ENCODE assay signal across 19 cellular contexts in the genomic region with DNA sequence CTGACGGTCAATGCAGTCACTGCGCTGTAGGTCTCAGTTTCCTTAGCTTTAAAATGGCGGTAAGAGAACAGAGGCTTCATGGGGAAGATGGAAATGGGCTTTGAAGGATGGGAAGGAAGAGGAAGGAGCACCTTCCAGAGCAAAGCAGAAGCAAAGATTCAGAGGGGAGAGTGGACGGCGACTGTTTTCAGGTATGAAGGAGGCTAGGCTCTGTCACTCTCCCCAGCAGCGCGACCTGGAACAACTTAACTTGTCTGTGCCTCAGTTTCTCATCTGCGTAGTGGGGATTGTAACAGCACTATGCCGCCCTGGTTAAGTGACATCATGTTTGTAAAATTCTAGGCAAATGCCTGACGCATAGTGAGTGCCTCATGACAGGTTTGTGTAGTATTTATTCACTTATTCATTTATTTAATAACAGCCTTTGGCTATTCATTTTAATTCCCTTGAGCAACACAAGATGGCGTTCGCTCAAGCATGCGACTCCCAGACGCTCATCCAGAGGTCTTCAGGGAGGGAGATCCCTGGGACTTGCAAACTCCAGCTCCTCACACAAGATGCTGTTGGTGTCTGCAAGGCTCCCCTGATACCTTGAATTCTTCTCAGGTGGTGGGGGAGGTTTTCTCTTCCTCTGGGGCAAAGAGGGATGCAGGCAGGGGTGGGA.
A peak's percentile ranks its signal among the peaks of the same experiment; 100 is the strongest.
DNase-seq lines count a peak whose midpoint lies in the region; ATAC-seq and TF ChIP-seq lines count a peak whose summit lies in the region.
"Had no signal": no experiment of that assay in that cellular context is flagged by ENCODE, and none has a peak within 500 bp of the region (broad histone marks: within the 10 kb centered on the region; RNA-seq: fewer than 3 reads in every experiment).

No MANE protein-coding gene starts in this region.

- H3K36me3 ChIP-seq in left ventricle myocardium inferior (no peaks in the 10 kb centered on the region), PC-9 (ENCODE audit: low read depth) (no peaks in the 10 kb centered on the region)
- H3K36me3 ChIP-seq: BLaER1 treated with 17β-estradiol and CSF1 and Interleukin-3, amounts not matched to agents 10 nM and 100 nM; gastrocnemius medialis had no signal

- POLR2A ChIA-PET in PC-9 (lab: Charles Lee; ENCODE audit: unreplicated experiment) = no interaction called here
- POLR2A ChIA-PET in activated CD8-positive, alpha-beta T cell treated with anti-CD3 and anti-CD28 coated beads for 36 hours (lab: Charles Lee) = no interaction called here

- peaks cover 10% of the 10 kb centered on the region; the same call in 1 of the 2 replicates for H3F3A ChIP-seq in PC-9 (ENCODE audit: insufficient read depth, low read depth)

- no TSS peak for BruUV-seq in PC-9 (replicated peaks; lab: Mats Ljungman, UMichigan)

- TF ChIP-seq CTCF in left ventricle myocardium inferior (IDR thresholded peaks at IDR 0.05; ENCODE audit: borderline replicate concordance) = no peak
- TF ChIP-seq CTCF in PC-9 (conservative IDR thresholded peaks at IDR 0.05) = peak; percentile 58
- TF ChIP-seq CTCF in foreskin fibroblast (IDR thresholded peaks at IDR 0.05; ENCODE audit: low read depth, low read length) = peak; percentile 35
- TF ChIP-seq CTCF in activated CD8-positive, alpha-beta T cell treated with anti-CD3 and anti-CD28 coated beads for 36 hours (IDR thresholded peaks at IDR 0.05) = no peak

- no peaks in the 10 kb centered on the region for H3K4me1 Mint-ChIP-seq in activated CD8-positive, alpha-beta T cell treated with anti-CD3 and anti-CD28 coated beads for 36 hours (ENCODE audit: low read depth)
- H3K4me1 Mint-ChIP-seq in stimulated activated memory B cell treated with anti-CD40 and anti-IgM and Interleukin-4, amounts not matched to agents 10 μg/mL and 1 μg/mL and 100 μg/mL, for 72 hours = no peaks in the 10 kb centered on the region
- H3K4me1 Mint-ChIP-seq: activated CD4-positive, alpha-beta memory T cell treated with anti-CD3 and anti-CD28 coated beads, Interleukin-2, amount 10 ng/mL, durations not matched to agents 7 days and 5 days; stimulated activated effector memory CD8-positive, alpha-beta T cell treated with anti-CD3 and anti-CD28 coated beads, Interleukin-12 subunit alpha, Interleukin-12 subunit beta, amount 100 ng/mL, for 72 hours had no signal

- ATAC-seq in activated CD8-positive, alpha-beta T cell treated with anti-CD3 and anti-CD28 coated beads for 36 hours = no peak
- ATAC-seq in stimulated activated memory B cell treated with anti-CD40 and anti-IgM and Interleukin-4, amounts not matched to agents 10 μg/mL and 1 μg/mL and 100 μg/mL, for 72 hours = no peak
- ATAC-seq: gastrocnemius medialis; stimulated activated effector memory CD8-positive, alpha-beta T cell treated with anti-CD3 and anti-CD28 coated beads, Interleukin-12 subunit alpha, Interleukin-12 subunit beta, amount 100 ng/mL, for 72 hours had no signal

- DNase-seq in cardiac septum (ENCODE audit: low spot score) (peak; percentile 53), left ventricle myocardium inferior (no peak), PC-9 (peak in 1 of 2 experiments; percentile 57), foreskin fibroblast (peak; percentile 44 to 73), SKM-1 treated with dmso at 0.1 percent for 144 hours (lab: John Stamatoyannopoulos, UW; ENCODE audit: unreplicated experiment) (no peak), AG08396 (ENCODE audit: low spot score) (no peak)
- no peak for DNase-seq in activated CD8-positive, alpha-beta T cell treated with anti-CD3 and anti-CD28 coated beads for 36 hours
- DNase-seq: activated CD4-positive, alpha-beta memory T cell treated with anti-CD3 and anti-CD28 coated beads, Interleukin-2, amount 10 ng/mL, durations not matched to agents 7 days and 5 days; DMS79; gastrocnemius medialis; NCI-H2107; NCI-H774; nephron progenitor cell; SHP77 treated with DMSO at 0.1 percent for 48 hours; stimulated activated CD4-positive, alpha-beta T cell treated with anti-CD3 and anti-CD28 coated beads, Interleukin-4, amount 100 ng/mL, for 4 hours had no signal

- peaks cover 1% of the 10 kb centered on the region for H3K27me3 Mint-ChIP-seq in activated CD8-positive, alpha-beta T cell treated with anti-CD3 and anti-CD28 coated beads for 36 hours
- H3K27me3 Mint-ChIP-seq in stimulated activated memory B cell treated with anti-CD40 and anti-IgM and Interleukin-4, amounts not matched to agents 10 μg/mL and 1 μg/mL and 100 μg/mL, for 72 hours = no peaks in the 10 kb centered on the region
- H3K27me3 Mint-ChIP-seq: activated CD4-positive, alpha-beta memory T cell treated with anti-CD3 and anti-CD28 coated beads, Interleukin-2, amount 10 ng/mL, durations not matched to agents 7 days and 5 days had no signal

- H3K4me3 Mint-ChIP-seq in activated CD8-positive, alpha-beta T cell treated with anti-CD3 and anti-CD28 coated beads for 36 hours = no peak overlapping the region
- no peak overlapping the region for H3K4me3 Mint-ChIP-seq in stimulated activated memory B cell treated with anti-CD40 and anti-IgM and Interleukin-4, amounts not matched to agents 10 μg/mL and 1 μg/mL and 100 μg/mL, for 72 hours
- H3K4me3 Mint-ChIP-seq: activated CD4-positive, alpha-beta memory T cell treated with anti-CD3 and anti-CD28 coated beads, Interleukin-2, amount 10 ng/mL, durations not matched to agents 7 days and 5 days; nephron progenitor cell; stimulated activated effector memory CD8-positive, alpha-beta T cell treated with anti-CD3 and anti-CD28 coated beads, Interleukin-12 subunit alpha, Interleukin-12 subunit beta, amount 100 ng/mL, for 72 hours had no signal

- H3K27me3 ChIP-seq in left ventricle myocardium inferior (ENCODE audit: low read depth) (peaks cover 9% of the 10 kb centered on the region), PC-9 (ENCODE audit: insufficient read depth, low read depth) (no peaks in the 10 kb centered on the region)
- H3K27me3 ChIP-seq: BLaER1 treated with 17β-estradiol and CSF1 and Interleukin-3, amounts not matched to agents 10 nM and 100 nM; gastrocnemius medialis had no signal

- H3K4me3 ChIP-seq in left ventricle myocardium inferior = no peak overlapping the region
- no peak overlapping the region for H3K4me3 ChIP-seq in PC-9
- H3K4me3 ChIP-seq in foreskin fibroblast (ENCODE audit: low read depth in 1 of 2, low read length in 2 of 2) = no peak overlapping the region
- H3K4me3 ChIP-seq: BLaER1 treated with 17β-estradiol and CSF1 and Interleukin-3, amounts not matched to agents 10 nM and 100 nM; gastrocnemius medialis had no signal

- H4K20me1 ChIP-seq in PC-9 (ENCODE audit: insufficient read depth) = no peaks in the 10 kb centered on the region
- H4K20me1 ChIP-seq: BLaER1 treated with 17β-estradiol and CSF1 and Interleukin-3, amounts not matched to agents 10 nM and 100 nM had no signal

- CTCF ChIA-PET in PC-9 (lab: Charles Lee) = no interaction called here
- CTCF ChIA-PET in activated CD8-positive, alpha-beta T cell treated with anti-CD3 and anti-CD28 coated beads for 36 hours (lab: Charles Lee) = interaction anchor here (1.2 kb wide), 1 partner anchor 238 kb away, joined by 3 read pairs; no protein-coding TSS in a partner anchor

- intact Hi-C loops in cardiac septum (cut with DNase I) (no loop called here), left ventricle myocardium inferior (cut with micrococcal nuclease) (no loop called here), PC-9 (cut with micrococcal nuclease; ENCODE audit: unreplicated experiment) (loop anchor here (5.0 to 10.0 kb wide), 2 partner anchors 95 to 363 kb away; no protein-coding TSS in a partner anchor)
- intact Hi-C loops in activated CD8-positive, alpha-beta T cell treated with anti-CD3 and anti-CD28 coated beads for 36 hours (cut with micrococcal nuclease) = no loop called here

- H3K9me3 ChIP-seq in left ventricle myocardium inferior (replicated peaks) (no peaks in the 10 kb centered on the region), PC-9 (ENCODE audit: insufficient read depth, low read depth) (no peaks in the 10 kb centered on the region)
- H3K9me3 ChIP-seq: BLaER1 treated with 17β-estradiol and CSF1 and Interleukin-3, amounts not matched to agents 10 nM and 100 nM; gastrocnemius medialis had no signal

- H2AFZ ChIP-seq in PC-9 = no peak overlapping the region

- H3K36me3 Mint-ChIP-seq in activated CD8-positive, alpha-beta T cell treated with anti-CD3 and anti-CD28 coated beads for 36 hours (ENCODE audit: low read depth) = no peaks in the 10 kb centered on the region
- no peaks in the 10 kb centered on the region for H3K36me3 Mint-ChIP-seq in stimulated activated memory B cell treated with anti-CD40 and anti-IgM and Interleukin-4, amounts not matched to agents 10 μg/mL and 1 μg/mL and 100 μg/mL, for 72 hours
- H3K36me3 Mint-ChIP-seq: stimulated activated effector memory CD8-positive, alpha-beta T cell treated with anti-CD3 and anti-CD28 coated beads, Interleukin-12 subunit alpha, Interleukin-12 subunit beta, amount 100 ng/mL, for 72 hours had no signal

- no peak overlapping the region for H3K4me2 ChIP-seq in PC-9
- H3K4me2 ChIP-seq: BLaER1 treated with 17β-estradiol and CSF1 and Interleukin-3, amounts not matched to agents 10 nM and 100 nM had no signal

- no peaks in the 10 kb centered on the region for H3K4me1 ChIP-seq in left ventricle myocardium inferior
- peaks cover 35% of the 10 kb centered on the region for H3K4me1 ChIP-seq in PC-9 (replicated peaks; ENCODE audit: insufficient read depth)

- H3K27ac ChIP-seq in left ventricle myocardium inferior (replicated peaks) (no peak overlapping the region), PC-9 (no peak overlapping the region)
- H3K27ac ChIP-seq: BLaER1 treated with 17β-estradiol and CSF1 and Interleukin-3, amounts not matched to agents 10 nM and 100 nM; gastrocnemius medialis; HL-60 had no signal

- no peaks in the 10 kb centered on the region for H3K9me3 Mint-ChIP-seq in activated CD8-positive, alpha-beta T cell treated with anti-CD3 and anti-CD28 coated beads for 36 hours
- H3K9me3 Mint-ChIP-seq in stimulated activated memory B cell treated with anti-CD40 and anti-IgM and Interleukin-4, amounts not matched to agents 10 μg/mL and 1 μg/mL and 100 μg/mL, for 72 hours = no peaks in the 10 kb centered on the region
- H3K9me3 Mint-ChIP-seq: activated CD4-positive, alpha-beta memory T cell treated with anti-CD3 and anti-CD28 coated beads, Interleukin-2, amount 10 ng/mL, durations not matched to agents 7 days and 5 days; nephron progenitor cell; stimulated activated effector memory CD8-positive, alpha-beta T cell treated with anti-CD3 and anti-CD28 coated beads, Interleukin-12 subunit alpha, Interleukin-12 subunit beta, amount 100 ng/mL, for 72 hours had no signal

- no peaks in the 10 kb centered on the region for H3K79me2 ChIP-seq in PC-9 (ENCODE audit: low read depth)

- no peaks in the 10 kb centered on the region for H3K9me2 ChIP-seq in PC-9 (ENCODE audit: insufficient read depth)

- no peak overlapping the region for H3K27ac Mint-ChIP-seq in activated CD8-positive, alpha-beta T cell treated with anti-CD3 and anti-CD28 coated beads for 36 hours
- H3K27ac Mint-ChIP-seq in stimulated activated memory B cell treated with anti-CD40 and anti-IgM and Interleukin-4, amounts not matched to agents 10 μg/mL and 1 μg/mL and 100 μg/mL, for 72 hours = no peak overlapping the region
- H3K27ac Mint-ChIP-seq: activated CD4-positive, alpha-beta memory T cell treated with anti-CD3 and anti-CD28 coated beads, Interleukin-2, amount 10 ng/mL, durations not matched to agents 7 days and 5 days; nephron progenitor cell; stimulated activated effector memory CD8-positive, alpha-beta T cell treated with anti-CD3 and anti-CD28 coated beads, Interleukin-12 subunit alpha, Interleukin-12 subunit beta, amount 100 ng/mL, for 72 hours had no signal

Comparison
In these comparisons a context has a peak if more than half of its experiments do, and no peak if none do; other contexts are left out.
1. DNase-seq: peak in cardiac septum (single experiment) and foreskin fibroblast (2 of 2); none in left ventricle myocardium inferior (single experiment), activated CD8-positive, alpha-beta T cell treated with anti-CD3 and anti-CD28 coated beads for 36 hours (single experiment), SKM-1 treated with dmso at 0.1 percent for 144 hours (single experiment) and AG08396 (single experiment).
2. CTCF ChIP-seq: peak in PC-9 (single experiment) and foreskin fibroblast (single experiment); none in left ventricle myocardium inferior (single experiment) and activated CD8-positive, alpha-beta T cell treated with anti-CD3 and anti-CD28 coated beads for 36 hours (single experiment).